Comparison of ENCODE assay signal across 8 cellular contexts in genomic region chr22:16917144-16918003, GRCh38.
DNase-seq lines count a peak whose midpoint lies in the region; ATAC-seq and TF ChIP-seq lines count a peak whose summit lies in the region.

No MANE protein-coding gene starts in this region.

- in situ Hi-C loops in brain microvascular endothelial cell (cut with HindIII; ENCODE audit: low pct_ligation_motif_present, low sequenced_read_pairs) = no loop called here

- peak; percentile 40 for ATAC-seq in T-helper 17 cell
- no peak for ATAC-seq in GM18861 (IDR thresholded peaks at IDR 0.05; ENCODE audit: unreplicated experiment)

- H3K4me1 Mint-ChIP-seq in T-helper 17 cell = no peaks in the 10 kb centered on the region

- TF ChIP-seq CTCF in 22Rv1 (IDR thresholded peaks at IDR 0.05) (peak; percentile 87), GM12874 (IDR thresholded peaks at IDR 0.05; ENCODE audit: insufficient read depth, low read depth, low read length) (peak; percentile 65), brain microvascular endothelial cell (IDR thresholded peaks at IDR 0.05; ENCODE audit: low read depth, low read length, missing control alignments) (peak; percentile 63)

- no peaks in the 10 kb centered on the region for H3K9me3 ChIP-seq in T-helper 17 cell (ENCODE audit: control insufficient read depth, low read length, poor library complexity, severe bottlenecking)

- no peak overlapping the region for H3K4me3 Mint-ChIP-seq in T-helper 17 cell

- H3K36me3 ChIP-seq in brain microvascular endothelial cell (replicated peaks) = no peaks in the 10 kb centered on the region

- no peak overlapping the region for H3K27ac Mint-ChIP-seq in T-helper 17 cell

- H3K4me3 ChIP-seq in brain microvascular endothelial cell (ENCODE audit: low read depth, low read length) = no peak overlapping the region

- H3K27ac ChIP-seq in 22Rv1 (no peak overlapping the region), brain microvascular endothelial cell (no peak overlapping the region)

- H3K27me3 Mint-ChIP-seq in T-helper 17 cell = peaks cover 62% of the 10 kb centered on the region

- no peaks in the 10 kb centered on the region for H3K36me3 Mint-ChIP-seq in T-helper 17 cell (ENCODE audit: low read depth)

- H3K27me3 ChIP-seq in brain microvascular endothelial cell (replicated peaks) = no peaks in the 10 kb centered on the region

- DNase-seq in NCI-H1092 (lab: John Stamatoyannopoulos, UW) (peak; percentile 75), T-helper 17 cell (peak in 1 of 3 donors; percentile 11), brain microvascular endothelial cell (peak; percentile 29), iris pigment epithelial cell (ENCODE audit: low read depth) (peak; percentile 28)
- DNase-seq in stimulated activated CD4-positive, alpha-beta T cell treated with anti-CD3 and anti-CD28 coated beads, Interleukin-1b, Interleukin-23, amount 100 ng/mL, for 1 hour (ENCODE audit: low read depth in 2 of 2) = peak; percentile 2 to 33
